Comparison of ENCODE assay signal across 8 cellular contexts in genomic region chr18:8084160-8084559, GRCh38.
DNase-seq lines count a peak whose midpoint lies in the region; ATAC-seq, FAIRE-seq and TF ChIP-seq lines count a peak whose summit lies in the region.

No MANE protein-coding gene starts in this region.

- no peak overlapping the region for H3K4me2 ChIP-seq in GM12878 (ENCODE audit: control insufficient read depth, insufficient read depth)

- no peaks in the 10 kb centered on the region for H3K4me1 Mint-ChIP-seq in CD4-positive, alpha-beta T cell (ENCODE audit: low read depth)
- no peaks in the 10 kb centered on the region for H3K4me1 Mint-ChIP-seq in CD8-positive, alpha-beta memory T cell

- intact Hi-C loops in GM12878 (cut with micrococcal nuclease; ENCODE audit: unreplicated experiment): no loop called here
- intact Hi-C loops in CD4-positive, alpha-beta T cell (cut with DNase I, micrococcal nuclease): no loop called here

- H3K36me3 ChIP-seq in GM12878 (ENCODE audit: control insufficient read depth in 2 of 2, insufficient read depth in 2 of 2, low read length in 1 of 2): no peaks in the 10 kb centered on the region
- no peaks in the 10 kb centered on the region for H3K36me3 ChIP-seq in CD8-positive, alpha-beta memory T cell (ENCODE audit: insufficient read depth, low read length)

- in situ Hi-C loops in GM12878 (cut with MboI): no loop called here

- ATAC-seq in GM12878 (peak; percentile 68), HG03439 (IDR thresholded peaks at IDR 0.05; ENCODE audit: unreplicated experiment) (no peak)
- ATAC-seq in CD4-positive, alpha-beta T cell (ENCODE audit: poor library complexity): no peak

- H3K79me2 ChIP-seq in GM12878 (ENCODE audit: control insufficient read depth, insufficient read depth, low read length): no peaks in the 10 kb centered on the region

- no peak overlapping the region for H3K27ac ChIP-seq in GM12878 (ENCODE audit: control insufficient read depth, insufficient read depth)
- no peak overlapping the region for H3K27ac ChIP-seq in CD4-positive, alpha-beta T cell (ENCODE audit: low read depth, low read length)
- no peak overlapping the region for H3K27ac ChIP-seq in CD8-positive, alpha-beta memory T cell (ENCODE audit: low read depth, low read length)

- no peak for FAIRE-seq in GM12878 (lab: Jason Lieb, UNC)

- no peak overlapping the region for H3K9ac ChIP-seq in GM12878 (ENCODE audit: control insufficient read depth, insufficient read depth, low read length)

- H3K9me3 ChIP-seq in GM12878 (replicated peaks; ENCODE audit: control insufficient read depth, insufficient read depth, low read length): no peaks in the 10 kb centered on the region
- H3K9me3 ChIP-seq in CD4-positive, alpha-beta T cell (ENCODE audit: control insufficient read depth, low read length): no peaks in the 10 kb centered on the region
- no peaks in the 10 kb centered on the region for H3K9me3 ChIP-seq in CD8-positive, alpha-beta memory T cell (ENCODE audit: low read length)

- POLR2A ChIA-PET in GM12878 (lab: Charles Lee): no interaction called here
- POLR2A ChIA-PET in CD4-positive, alpha-beta T cell (lab: Charles Lee): no interaction called here
- POLR2A ChIA-PET in CD8-positive, alpha-beta memory T cell (lab: Charles Lee): no interaction called here

- TF ChIP-seq CTCF in LNCaP clone FGC (IDR thresholded peaks at IDR 0.05; ENCODE audit: control insufficient read depth, extremely low read depth, insufficient read depth) (peak; percentile 41), GM12878 (IDR thresholded peaks at IDR 0.05 in 2 of 3, conservative IDR thresholded peaks at IDR 0.05 in 1 of 3; ENCODE audit: control insufficient read depth in 2 of 3, extremely low read depth in 1 of 3, insufficient read depth in 1 of 3, low read depth in 3 of 3, low read length in 3 of 3) (no peak)
- no peak for TF ChIP-seq CTCF in CD4-positive, alpha-beta T cell (IDR thresholded peaks at IDR 0.05)

- H3K27me3 Mint-ChIP-seq in CD4-positive, alpha-beta T cell: no peaks in the 10 kb centered on the region
- no peaks in the 10 kb centered on the region for H3K27me3 Mint-ChIP-seq in CD8-positive, alpha-beta memory T cell

- SMC1A ChIA-PET in GM12878 (lab: Charles Lee; ENCODE audit: uncharacterized antibody, unreplicated experiment): interaction anchor here (1.0 to 2.3 kb wide), 6 partner anchors 10 to 306 kb away, joined by 3 to 15 read pairs (median 4); no protein-coding TSS in a partner anchor

- H3K4me3 ChIP-seq in LNCaP clone FGC (ENCODE audit: low read depth, low read length): no peak overlapping the region
- no peak overlapping the region for H3K4me3 ChIP-seq in GM12878
- H3K4me3 ChIP-seq in CD8-positive, alpha-beta memory T cell (ENCODE audit: low read length): no peak overlapping the region

- H3K27me3 ChIP-seq in GM12878 (replicated peaks in 1 of 2; ENCODE audit: control insufficient read depth in 2 of 2, insufficient read depth in 2 of 2, low read length in 1 of 2): no peaks in the 10 kb centered on the region
- no peaks in the 10 kb centered on the region for H3K27me3 ChIP-seq in CD4-positive, alpha-beta T cell (ENCODE audit: control insufficient read depth, insufficient read depth, low read length)
- H3K27me3 ChIP-seq in CD8-positive, alpha-beta memory T cell (ENCODE audit: insufficient read depth, low read length, poor library complexity, severe bottlenecking): no peaks in the 10 kb centered on the region

- BruUV-seq in GM12878 (replicated peaks; lab: Mats Ljungman, UMichigan): no TSS peak

- no peak overlapping the region for H3K4me3 Mint-ChIP-seq in CD4-positive, alpha-beta T cell
- no peak overlapping the region for H3K4me3 Mint-ChIP-seq in CD8-positive, alpha-beta memory T cell

- H2AFZ ChIP-seq in GM12878 (ENCODE audit: control insufficient read depth, low read depth, low read length): no peak overlapping the region

- 35% methylated on average over 7 of the region's 7 CpGs for WGBS in GM12878 (ENCODE audit: insufficient coverage, insufficient replicate concordance, low lambda C conversion rate, missing lambda C conversion rate)

- TF ChIP-seq POLR2A in GM12878 (IDR thresholded peaks at IDR 0.05; ENCODE audit: low read depth, low read length): no peak

- DNase-seq in EL (peak; percentile 61), LNCaP clone FGC (ENCODE audit: low read depth) (no peak), GM12878 (ENCODE audit: low read depth, low spot score) (no peak), kidney glomerular epithelial cell (lab: John Stamatoyannopoulos, UW) (peak; percentile 46), middle frontal gyrus (ENCODE audit: extremely low spot score, low spot score) (no peak)
- no peak for DNase-seq in CD4-positive, alpha-beta T cell
- DNase-seq in CD8-positive, alpha-beta memory T cell: no peak

- H3K36me3 Mint-ChIP-seq in CD4-positive, alpha-beta T cell (ENCODE audit: low read depth): peaks cover 11% of the 10 kb centered on the region
- H3K36me3 Mint-ChIP-seq in CD8-positive, alpha-beta memory T cell: peaks cover 0 to 6% (median 1%) of the 10 kb centered on the region in 3 donors

- no peaks in the 10 kb centered on the region for H3K4me1 ChIP-seq in GM12878 (ENCODE audit: control insufficient read depth, insufficient read depth, low read length)
- H3K4me1 ChIP-seq in CD8-positive, alpha-beta memory T cell (ENCODE audit: insufficient read depth, low read length): no peaks in the 10 kb centered on the region

- TF ChIP-seq RAD21 in GM12878 (IDR thresholded peaks at IDR 0.05; ENCODE audit: insufficient read depth, low read depth, low read length): no peak

- H3K9me3 Mint-ChIP-seq in CD4-positive, alpha-beta T cell: no peaks in the 10 kb centered on the region
- peaks cover 0 to 8% (median 0%) of the 10 kb centered on the region in 5 donors for H3K9me3 Mint-ChIP-seq in CD8-positive, alpha-beta memory T cell

- no peaks in the 10 kb centered on the region for H4K20me1 ChIP-seq in GM12878 (ENCODE audit: control insufficient read depth, insufficient read depth)

- no peak for TF ChIP-seq EP300 in GM12878 (IDR thresholded peaks at IDR 0.05; ENCODE audit: borderline replicate concordance in 1 of 2, control insufficient read depth in 1 of 2, low read depth in 2 of 2, low read length in 2 of 2)

- RAD21 ChIA-PET in GM12878 (lab: Charles Lee; ENCODE audit: unreplicated experiment): interaction anchor here (1.0 kb wide), 1 partner anchor 305 kb away, joined by 4 read pairs; no protein-coding TSS in a partner anchor

- H3K27ac Mint-ChIP-seq in CD4-positive, alpha-beta T cell: no peak overlapping the region
- no peak overlapping the region for H3K27ac Mint-ChIP-seq in CD8-positive, alpha-beta memory T cell

- CTCF ChIA-PET in GM12878 (lab: Yijun Ruan, JAX): interaction anchor here (0.5 to 2.9 kb wide), 5 partner anchors 44 to 395 kb away, joined by 3 to 20 read pairs (median 3); no protein-coding TSS in a partner anchor
- CTCF ChIA-PET in CD4-positive, alpha-beta T cell (lab: Charles Lee): interaction anchor here (0.6 kb wide), 1 partner anchor 402 kb away, joined by 3 read pairs; no protein-coding TSS in a partner anchor
- CTCF ChIA-PET in CD8-positive, alpha-beta memory T cell (lab: Charles Lee): no interaction called here

TF ChIP-seq in GM12878, 131 proteins besides CTCF, POLR2A, EP300 and RAD21:
- TF ChIP-seq CBX3 (IDR thresholded peaks at IDR 0.05; ENCODE audit: borderline replicate concordance, low read depth) (no peak), SMAD1 (IDR thresholded peaks at IDR 0.05; ENCODE audit: low read depth, partially characterized antibody) (no peak), LARP7 (IDR thresholded peaks at IDR 0.05) (no peak), ZNF207 (IDR thresholded peaks at IDR 0.05; ENCODE audit: borderline replicate concordance) (no peak)
TF ChIP-seq in GM12878: peak in this region for 0.

Comparison
In these comparisons a context has a peak if more than half of its experiments do, and no peak if none do; other contexts are left out.
1. DNase-seq: peak in EL (single experiment) and kidney glomerular epithelial cell (single experiment); none in LNCaP clone FGC (single experiment), GM12878 (single experiment), middle frontal gyrus (single experiment), CD4-positive, alpha-beta T cell (0 of 10) and CD8-positive, alpha-beta memory T cell (0 of 5).